ENCODE assay signal across 33 cellular contexts in genomic region chr7:66535414-66536329, GRCh38.
DNase-seq lines count a peak whose midpoint lies in the region; ATAC-seq, FAIRE-seq and TF ChIP-seq lines count a peak whose summit lies in the region.
"Had no signal": no experiment of that assay in that cellular context is flagged by ENCODE, and none has a peak within 500 bp of the region (broad histone marks: within the 10 kb centered on the region; RNA-seq: fewer than 3 reads in every experiment).

No MANE protein-coding gene starts in this region.

- H3K27ac Mint-ChIP-seq in endodermal cell = peak overlapping the region; percentile 63
- H3K27ac Mint-ChIP-seq: natural killer cell treated with Interleukin-12 subunit alpha and Interleukin-12 subunit beta and Interleukin-15 and Interleukin-18, amount 100 ng/mL, for 72 hours; stimulated activated naive B cell treated with anti-CD40 and anti-IgM and Interleukin-4, amounts not matched to agents 10 μg/mL and 1 μg/mL and 100 μg/mL, for 72 hours; T-cell had no signal

- intact Hi-C loops in ovary (cut with DNase I) = no loop called here

- H3K27ac ChIP-seq in A549 (peak overlapping the region in 1 of 2 experiments; percentile 23; a peak in 1 of 6 replicates), endodermal cell (ENCODE audit: low read depth, low read length) (no peak overlapping the region), ovary (no peak overlapping the region), smooth muscle cell (ENCODE audit: low read depth) (no peak overlapping the region)
- H3K27ac ChIP-seq: breast epithelium, colonic mucosa, lower lobe of right lung, pancreas, right atrium auricular region, SJSA1, thoracic aorta, uterus had no signal

- peaks cover 13% of the 10 kb centered on the region for H3K36me3 Mint-ChIP-seq in endodermal cell (ENCODE audit: low read depth)
- H3K36me3 Mint-ChIP-seq: natural killer cell treated with Interleukin-12 subunit alpha and Interleukin-12 subunit beta and Interleukin-15 and Interleukin-18, amount 100 ng/mL, for 72 hours; T-cell had no signal

- H3K4me3 Mint-ChIP-seq in endodermal cell = no peak overlapping the region
- H3K4me3 Mint-ChIP-seq: CD4-positive, alpha-beta memory T cell; natural killer cell treated with Interleukin-12 subunit alpha and Interleukin-12 subunit beta and Interleukin-15 and Interleukin-18, amount 100 ng/mL, for 72 hours; stimulated activated naive B cell treated with anti-CD40 and anti-IgM and Interleukin-4, amounts not matched to agents 10 μg/mL and 1 μg/mL and 100 μg/mL, for 72 hours; T-cell had no signal

- POLR2A ChIA-PET in A549 (lab: Yijun Ruan, JAX) = no interaction called here

- no peak overlapping the region for H3K4me3 ChIP-seq in A549
- no peak overlapping the region for H3K4me3 ChIP-seq in endodermal cell (ENCODE audit: low read length)
- no peak overlapping the region for H3K4me3 ChIP-seq in ovary
- H3K4me3 ChIP-seq in smooth muscle cell = no peak overlapping the region
- H3K4me3 ChIP-seq: breast epithelium, colonic mucosa, lower lobe of right lung, pancreas, right atrium auricular region, SJSA1, thoracic aorta, uterus had no signal

- H3K9me3 ChIP-seq in A549 = no peaks in the 10 kb centered on the region
- no peaks in the 10 kb centered on the region for H3K9me3 ChIP-seq in endodermal cell (ENCODE audit: control insufficient read depth, low read length)
- H3K9me3 ChIP-seq in ovary = no peaks in the 10 kb centered on the region
- H3K9me3 ChIP-seq in smooth muscle cell (replicated peaks; ENCODE audit: low read depth) = no peaks in the 10 kb centered on the region
- H3K9me3 ChIP-seq: breast epithelium, colonic mucosa, lower lobe of right lung, pancreas, right atrium auricular region, SJSA1, thoracic aorta, uterus had no signal

- H3K4me2 ChIP-seq in A549 (no peak overlapping the region), smooth muscle cell (no peak overlapping the region)

- no peaks in the 10 kb centered on the region for H3K27me3 Mint-ChIP-seq in endodermal cell (ENCODE audit: insufficient read depth)
- H3K27me3 Mint-ChIP-seq: CD4-positive, alpha-beta memory T cell; natural killer cell treated with Interleukin-12 subunit alpha and Interleukin-12 subunit beta and Interleukin-15 and Interleukin-18, amount 100 ng/mL, for 72 hours; stimulated activated naive B cell treated with anti-CD40 and anti-IgM and Interleukin-4, amounts not matched to agents 10 μg/mL and 1 μg/mL and 100 μg/mL, for 72 hours; T-cell had no signal

- H3K27me3 ChIP-seq in endodermal cell (ENCODE audit: control insufficient read depth, insufficient read depth, low read length, poor library complexity, severe bottlenecking) = no peaks in the 10 kb centered on the region
- H3K27me3 ChIP-seq in ovary = no peaks in the 10 kb centered on the region
- H3K27me3 ChIP-seq in smooth muscle cell (ENCODE audit: low read depth) = no peaks in the 10 kb centered on the region
- H3K27me3 ChIP-seq: breast epithelium, colonic mucosa, pancreas, right atrium auricular region, SJSA1, uterus had no signal

- TF ChIP-seq CTCF in A549 (IDR thresholded peaks at IDR 0.05) = no peak
- TF ChIP-seq CTCF in endodermal cell (conservative IDR thresholded peaks at IDR 0.05) = no peak
- TF ChIP-seq CTCF in ovary (IDR thresholded peaks at IDR 0.05) = no peak
- TF ChIP-seq CTCF in smooth muscle cell (IDR thresholded peaks at IDR 0.05; ENCODE audit: borderline replicate concordance, insufficient read depth, poor library complexity, severe bottlenecking) = no peak

- H3K9ac ChIP-seq in endodermal cell (ENCODE audit: extremely low read depth, low read length, poor library complexity, severe bottlenecking) (no peak overlapping the region), smooth muscle cell (ENCODE audit: low read depth) (no peak overlapping the region)

- H3K9me3 Mint-ChIP-seq in endodermal cell = no peaks in the 10 kb centered on the region
- H3K9me3 Mint-ChIP-seq: CD4-positive, alpha-beta memory T cell; natural killer cell treated with Interleukin-12 subunit alpha and Interleukin-12 subunit beta and Interleukin-15 and Interleukin-18, amount 100 ng/mL, for 72 hours; stimulated activated naive B cell treated with anti-CD40 and anti-IgM and Interleukin-4, amounts not matched to agents 10 μg/mL and 1 μg/mL and 100 μg/mL, for 72 hours; T-cell had no signal

- peak; percentile 14 to 30; a peak in 2 of 6 replicates for ATAC-seq in A549
- no peak for ATAC-seq in activated CD4-positive, CD25-positive, alpha-beta regulatory T cell treated with anti-CD3 and anti-CD28 coated beads, Interleukin-2, amount 50 U/mL, for 24 hours
- ATAC-seq: lower lobe of right lung; natural killer cell treated with Interleukin-12 subunit alpha and Interleukin-12 subunit beta and Interleukin-15 and Interleukin-18, amount 100 ng/mL, for 72 hours; stimulated activated naive B cell treated with anti-CD40 and anti-IgM and Interleukin-4, amounts not matched to agents 10 μg/mL and 1 μg/mL and 100 μg/mL, for 72 hours; T-cell had no signal

- 91% methylated on average over 15 of the region's 15 CpGs for WGBS in A549 (ENCODE audit: missing lambda C conversion rate)
- whole genome bisulfite sequencing in endodermal cell (ENCODE audit: insufficient coverage in 1 of 2, insufficient read length in 1 of 2), 2 experiments = 89 to 94% methylated on average over 11 to 15 of the region's 15 CpGs
- WGBS in ovary, 3 donors = 74 to 86% (median 75%) methylated on average over 15 of the region's 15 CpGs
- WGBS in smooth muscle cell (ENCODE audit: low lambda C conversion rate) = 95% methylated on average over 15 of the region's 15 CpGs

- CTCF ChIA-PET in A549 (lab: Yijun Ruan, JAX) = interaction anchor here (2.0 to 3.0 kb wide), 2 partner anchors 13 to 22 kb away, joined by 4 to 9 read pairs; no protein-coding TSS in a partner anchor

- H3F3A ChIP-seq in smooth muscle cell (ENCODE audit: low read depth) = no peaks in the 10 kb centered on the region

- FAIRE-seq in A549 (lab: Jason Lieb, UNC) = no peak
- FAIRE-seq: A204.1, H1, keratinocyte, pancreas, TTC549 had no signal

- no peaks in the 10 kb centered on the region for H4K20me1 ChIP-seq in smooth muscle cell (ENCODE audit: low read depth)

- no peaks in the 10 kb centered on the region for H3K4me1 ChIP-seq in A549
- H3K4me1 ChIP-seq in endodermal cell (ENCODE audit: control insufficient read depth, insufficient read depth, low read length) = peaks cover 7% of the 10 kb centered on the region
- no peaks in the 10 kb centered on the region for H3K4me1 ChIP-seq in ovary (ENCODE audit: insufficient read depth)
- H3K4me1 ChIP-seq in smooth muscle cell (ENCODE audit: low read depth) = no peaks in the 10 kb centered on the region
- H3K4me1 ChIP-seq: breast epithelium, colonic mucosa, lower lobe of right lung, pancreas, SJSA1, uterus had no signal

- no peak overlapping the region for H2AFZ ChIP-seq in smooth muscle cell (ENCODE audit: low read depth)

- H3K79me2 ChIP-seq in smooth muscle cell (ENCODE audit: low read depth) = peaks cover 3% of the 10 kb centered on the region

- TF ChIP-seq POLR2A in A549 (IDR thresholded peaks at IDR 0.05; ENCODE audit: low read length) (no peak), ovary (IDR thresholded peaks at IDR 0.05) (no peak)

- DNase-seq in A549 (ENCODE audit: low read depth in 1 of 2, low spot score in 1 of 2) (no peak), OCI-M1 (lab: John Stamatoyannopoulos, UW) (peak; percentile 70), endodermal cell (no peak), ovary (peak in 3 of 5 donors; percentile 55 to 68 (median 62)), smooth muscle cell (lab: John Stamatoyannopoulos, UW; ENCODE audit: unreplicated experiment) (no peak), NCI-H2081 (lab: John Stamatoyannopoulos, UW) (no peak)
- no peak for DNase-seq in NK-92 treated with Interleukin-12 subunit alpha and Interleukin-12 subunit beta, amount 100 ng/mL, for 24 hours (lab: John Stamatoyannopoulos, UW)
- DNase-seq: activated CD4-positive, alpha-beta T cell treated with anti-CD3 and anti-CD28 coated beads for 4 hours; activated naive CD4-positive, alpha-beta T cell treated with Interleukin-2 at 50 U/mL for 16 hours; activated T-cell treated with anti-CD3 and anti-CD28 coated beads, Interleukin-2, amount 50 U/mL, for 48 hours; AML-193; CD4-positive, alpha-beta memory T cell; colonic mucosa; effector CD8-positive, alpha-beta T cell; lower lobe of right lung; NCI-H1105 treated with DMSO at 0.1 percent for 48 hours; NCI-H1930; NCI-H526 treated with DMSO at 0.1 percent for 48 hours; pancreas; stimulated activated CD4-positive, alpha-beta T cell treated with anti-CD3 and anti-CD28 coated beads, Interleukin-4, amount 100 ng/mL, for 4 hours; stimulated activated naive B cell treated with anti-CD40 and anti-IgM and Interleukin-4, amounts not matched to agents 10 μg/mL and 1 μg/mL and 100 μg/mL, for 72 hours; T-cell; uterus had no signal

- TF ChIP-seq RAD21 in A549 (conservative IDR thresholded peaks at IDR 0.05 in 1 of 2, IDR thresholded peaks at IDR 0.05 in 1 of 2) = no peak

- H3K36me3 ChIP-seq in endodermal cell (ENCODE audit: control insufficient read depth, insufficient read depth, low read length) (no peaks in the 10 kb centered on the region), ovary (no peaks in the 10 kb centered on the region), smooth muscle cell (ENCODE audit: low read depth) (no peaks in the 10 kb centered on the region)
- H3K36me3 ChIP-seq: breast epithelium, colonic mucosa, lower lobe of right lung, pancreas, right atrium auricular region, uterus had no signal

- H3K4me1 Mint-ChIP-seq in endodermal cell = peaks cover 20% of the 10 kb centered on the region
- H3K4me1 Mint-ChIP-seq: T-cell had no signal

- TF ChIP-seq EP300 in A549 (IDR thresholded peaks at IDR 0.05) (no peak), ovary (IDR thresholded peaks at IDR 0.05) (no peak)

Comparison
In these comparisons a context has a peak if more than half of its experiments do, and no peak if none do; other contexts are left out.
1. ATAC-seq: peak in A549 (2 of 2); none in activated CD4-positive, CD25-positive, alpha-beta regulatory T cell treated with anti-CD3 and anti-CD28 coated beads, Interleukin-2, amount 50 U/mL, for 24 hours (0 of 2).
2. DNase-seq: peak in OCI-M1 (single experiment) and ovary (3 of 5); none in A549 (0 of 2), endodermal cell (single experiment), smooth muscle cell (single experiment), NK-92 treated with Interleukin-12 subunit alpha and Interleukin-12 subunit beta, amount 100 ng/mL, for 24 hours (single experiment) and NCI-H2081 (0 of 2).